27 cellular contexts compared by ENCODE assay signal in the genomic region with DNA sequence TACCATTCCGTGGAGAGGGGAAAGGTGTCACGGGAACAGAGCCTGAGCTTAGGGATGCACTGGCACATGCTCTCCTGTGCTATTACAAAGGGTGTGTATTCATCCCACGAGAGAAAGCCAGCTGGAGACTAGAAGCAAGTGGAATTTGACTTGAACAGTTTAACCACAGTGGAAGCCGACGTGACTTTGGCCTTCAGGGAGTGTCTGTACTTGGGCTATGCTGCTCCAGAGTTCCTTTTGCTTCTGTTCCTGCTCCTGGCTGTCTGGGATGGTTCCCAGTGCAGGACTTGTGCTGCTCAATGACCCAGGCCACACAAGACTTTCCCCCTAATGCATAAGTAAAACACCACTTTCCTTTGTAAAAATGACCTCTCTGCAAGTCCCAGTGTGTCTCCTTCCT.
"Had no signal": no experiment of that assay in that cellular context is flagged by ENCODE, and none has a peak within 500 bp of the region (broad histone marks: within the 10 kb centered on the region; RNA-seq: fewer than 3 reads in every experiment).

No MANE protein-coding gene starts in this region.

- DNase-seq: cerebellar nuclear complex; colonic mucosa; cortex of kidney; effector CD8-positive, alpha-beta T cell; effector memory CD8-positive, alpha-beta T cell; endodermal cell; erythroblast; esophagus squamous epithelium; foreskin fibroblast; foreskin melanocyte; gastrocnemius medialis; glutamatergic neuron; head of caudate nucleus; heart right ventricle; hippocampal formation; immature natural killer cell; islet precursor cell; kidney; kidney glomerular epithelial cell; left lung; left ventricle myocardium superior; lower lobe of right lung; mesendoderm; midbrain had no signal

- H3K27me3 ChIP-seq: colonic mucosa, gastrocnemius medialis, heart right ventricle, left lung had no signal

- ATAC-seq: effector memory CD8-positive, alpha-beta T cell; esophagus mucosa; gastrocnemius medialis; heart right ventricle; left lung; left ventricle myocardium superior; lower lobe of right lung had no signal

- H3K4me1 ChIP-seq: colonic mucosa, gastrocnemius medialis had no signal

- H3K9me3 ChIP-seq: colonic mucosa, esophagus squamous epithelium, gastrocnemius medialis, heart right ventricle, left lung, lower lobe of right lung had no signal

- H3K36me3 ChIP-seq: colonic mucosa, esophagus squamous epithelium, gastrocnemius medialis, heart right ventricle, left lung, lower lobe of right lung had no signal

- H3K27ac ChIP-seq: colonic mucosa, epithelial cell of prostate, esophagus squamous epithelium, gastrocnemius medialis, heart right ventricle, left lung, lower lobe of right lung had no signal

- H3K4me3 ChIP-seq: colonic mucosa, esophagus squamous epithelium, gastrocnemius medialis, heart right ventricle, left lung, lower lobe of right lung had no signal

- FAIRE-seq: endometrium, kidney had no signal
